15 cellular contexts compared by ENCODE assay signal in the genomic region with DNA sequence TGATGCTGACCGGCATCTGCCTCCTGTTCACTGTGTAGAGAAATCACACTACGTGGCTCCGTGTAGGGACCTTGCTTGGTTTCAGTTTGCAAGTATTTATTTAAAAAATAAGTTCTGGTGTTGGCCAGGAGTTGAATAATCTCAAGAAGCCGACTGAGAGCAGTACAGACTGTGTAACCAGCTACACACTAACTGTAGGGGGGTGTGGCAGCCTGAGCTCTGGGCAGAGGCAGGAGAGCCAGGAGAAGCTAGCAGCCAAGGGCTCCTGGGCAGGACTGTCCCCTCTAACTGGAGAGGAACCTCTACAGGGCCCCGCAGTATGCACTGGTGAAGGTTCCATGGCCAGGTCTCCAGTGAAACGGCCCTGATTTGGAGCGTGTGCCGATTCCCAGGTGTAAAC.
"Had no signal": no experiment of that assay in that cellular context is flagged by ENCODE, and none has a peak within 500 bp of the region (broad histone marks: within the 10 kb centered on the region; RNA-seq: fewer than 3 reads in every experiment).

No MANE protein-coding gene starts in this region.

- H3K9me3 Mint-ChIP-seq: natural killer cell had no signal

- ATAC-seq: body of pancreas, natural killer cell, T-helper 17 cell had no signal

- H3K36me3 ChIP-seq: sigmoid colon, suprapubic skin had no signal

- H3K4me3 Mint-ChIP-seq: natural killer cell, T-helper 17 cell had no signal

- H3K4me1 ChIP-seq: body of pancreas, sigmoid colon, suprapubic skin had no signal

- H3K27ac Mint-ChIP-seq: natural killer cell, T-helper 17 cell had no signal

- DNase-seq: activated naive CD4-positive, alpha-beta T cell treated with anti-CD3 and anti-CD28 coated beads, Interleukin-2, amount 50 U/mL, for 16 hours; activated T-cell treated with anti-CD3 and anti-CD28 coated beads, Interleukin-2, amount 50 U/mL, for 1 hour; amniotic stem cell; central memory CD4-positive, alpha-beta T cell; cortex of kidney; effector CD8-positive, alpha-beta T cell; hypothalamus; natural killer cell; sigmoid colon; stimulated activated CD4-positive, alpha-beta T cell treated with anti-CD3 and anti-CD28 coated beads, Interleukin-12 subunit alpha, Interleukin-12 subunit beta, amount 100 ng/mL, for 4 hours; stimulated activated CD4-positive, alpha-beta T cell treated with anti-CD3 and anti-CD28 coated beads, Interleukin-2, amount 100 ng/mL, for 48 hours; stimulated activated naive CD4-positive, alpha-beta T cell treated with Interleukin-2 at 50 U/mL for 16 hours; T-helper 17 cell had no signal

- H3K27me3 ChIP-seq: body of pancreas, sigmoid colon had no signal

- H3K9me3 ChIP-seq: body of pancreas, sigmoid colon, suprapubic skin had no signal

- H3K27ac ChIP-seq: body of pancreas, sigmoid colon, suprapubic skin had no signal

- H3K4me3 ChIP-seq: body of pancreas, sigmoid colon, suprapubic skin had no signal

- H3K36me3 Mint-ChIP-seq: natural killer cell had no signal
